Comparison of ENCODE assay signal across 9 cellular contexts in the genomic region with DNA sequence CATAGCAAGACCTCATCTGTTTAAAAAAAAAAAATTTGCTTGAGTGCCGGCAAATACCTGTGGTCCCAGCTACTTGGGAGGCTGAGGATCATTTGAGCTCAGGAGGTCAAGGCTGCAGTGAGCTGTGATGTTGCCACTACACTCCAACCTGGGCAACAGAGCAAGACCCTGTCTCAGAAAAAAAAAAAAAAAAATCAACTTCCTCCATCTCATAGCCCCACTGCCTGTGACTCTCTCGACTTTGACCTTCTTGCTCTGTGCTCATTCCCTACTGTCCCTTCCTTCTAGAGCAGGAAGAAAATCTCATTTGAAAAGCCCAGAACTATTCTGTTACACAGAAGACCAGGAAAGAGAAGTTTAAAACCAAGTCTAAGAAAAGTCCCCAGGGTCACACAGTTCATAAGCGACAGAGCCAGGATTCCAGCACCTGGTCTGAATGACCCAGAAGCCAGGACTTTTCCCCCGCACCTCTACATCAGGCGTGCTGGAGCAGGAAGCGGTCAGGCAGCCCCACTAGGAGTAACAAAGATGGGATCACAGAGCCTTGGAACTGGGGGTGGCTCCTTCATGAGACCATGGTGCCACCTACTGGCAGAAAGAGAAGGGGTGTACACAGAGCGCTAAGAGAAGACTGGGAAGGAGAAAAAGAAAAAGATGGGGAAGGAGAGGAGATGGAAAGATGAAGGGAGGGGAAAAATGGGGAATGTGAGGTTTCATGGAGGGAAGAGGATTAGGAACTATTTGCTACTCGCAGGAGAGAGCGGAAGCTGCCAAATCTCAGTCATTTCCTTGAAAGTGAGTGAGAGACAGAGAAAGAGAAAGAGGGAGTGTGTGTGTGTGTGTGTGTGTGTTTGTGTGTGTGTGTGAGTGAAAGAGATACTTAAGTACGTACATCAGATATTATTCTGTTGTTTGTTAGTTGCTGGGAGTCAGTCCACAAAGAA. TPM values are rescaled to one million over a fixed set of nuclear protein-coding genes. Genes with fewer than 3 reads are reported as not detected.
DNase-seq lines count a peak whose midpoint lies in the region; ATAC-seq, FAIRE-seq and TF ChIP-seq lines count a peak whose summit lies in the region.
"Had no signal": no experiment of that assay in that cellular context is flagged by ENCODE, and none has a peak within 500 bp of the region (broad histone marks: within the 10 kb centered on the region; RNA-seq: fewer than 3 reads in every experiment).

No MANE protein-coding gene starts in this region.

- TF ChIP-seq EP300 in H1 (IDR thresholded peaks at IDR 0.05; ENCODE audit: borderline replicate concordance in 1 of 2, low read depth in 2 of 2, low read length in 2 of 2), result peak in 1 of 2 experiments; percentile 16; a peak in 1 of 3 replicates

- ATAC-seq in activated CD8-positive, alpha-beta T cell treated with anti-CD3 and anti-CD28 coated beads for 36 hours, result peak; percentile 77
- no peak for ATAC-seq in HG02884 (IDR thresholded peaks at IDR 0.05; ENCODE audit: unreplicated experiment)

- no peak overlapping the region for H3K4me2 ChIP-seq in H1 (ENCODE audit: insufficient read depth in 1 of 2, low read depth in 2 of 2, low read length in 2 of 2)

- no peaks in the 10 kb centered on the region for H3K27me3 Mint-ChIP-seq in activated CD8-positive, alpha-beta T cell treated with anti-CD3 and anti-CD28 coated beads for 36 hours

- no peak overlapping the region for H2AK5ac ChIP-seq in H1 (ENCODE audit: low read depth, low read length)

- H2BK15ac ChIP-seq in H1 (ENCODE audit: low read length), result peak overlapping the region; percentile 2; the same call in 1 of the 2 replicates

- no peak overlapping the region for H4K5ac ChIP-seq in H1 (ENCODE audit: insufficient read length, low read depth, low read length)

- H2BK5ac ChIP-seq in H1 (ENCODE audit: low read depth, low read length), result no peak overlapping the region

- POLR2A ChIA-PET in activated CD8-positive, alpha-beta T cell treated with anti-CD3 and anti-CD28 coated beads for 36 hours (lab: Charles Lee), result interaction anchor here (0.7 kb wide), 1 partner anchor 143 kb away, joined by 4 read pairs; no protein-coding TSS in a partner anchor
- POLR2A ChIA-PET in H1 (lab: Charles Lee; ENCODE audit: partially characterized antibody), result interaction anchor here (0.9 to 1.4 kb wide), 2 partner anchors 47 to 594 kb away, joined by 3 to 4 read pairs; a partner anchor contains a TSS

- no peaks in the 10 kb centered on the region for H3K36me3 Mint-ChIP-seq in activated CD8-positive, alpha-beta T cell treated with anti-CD3 and anti-CD28 coated beads for 36 hours (ENCODE audit: low read depth)

- peak overlapping the region; percentile 90 for H2AFZ ChIP-seq in H1 (ENCODE audit: low read length)

- H2BK20ac ChIP-seq in H1 (ENCODE audit: low read length), result peak overlapping the region; percentile 86; the same call in 1 of the 2 replicates

- no peaks in the 10 kb centered on the region; a peak in 1 of 7 replicates for H3K27me3 ChIP-seq in H1 (replicated peaks in 1 of 4; ENCODE audit: control insufficient read depth in 3 of 4, extremely low read depth in 1 of 4, insufficient read depth in 3 of 4, low read length in 3 of 4)

- CTCF ChIA-PET in activated CD8-positive, alpha-beta T cell treated with anti-CD3 and anti-CD28 coated beads for 36 hours (lab: Charles Lee), result interaction anchor here (0.7 to 8.9 kb wide), 10 partner anchors 12 to 147 kb away, joined by 3 to 54 read pairs (median 3); a partner anchor contains a TSS
- CTCF ChIA-PET in H1 (lab: Charles Lee; ENCODE audit: partially characterized antibody), result interaction anchor here (0.6 to 7.3 kb wide), 18 partner anchors 10 to 818 kb away, joined by 3 to 128 read pairs (median 4); no protein-coding TSS in a partner anchor

- no peak overlapping the region for H3K27ac Mint-ChIP-seq in activated CD8-positive, alpha-beta T cell treated with anti-CD3 and anti-CD28 coated beads for 36 hours

- H3K23ac ChIP-seq in H1 (ENCODE audit: insufficient read length), result no peak overlapping the region

- peaks cover 0 to 3% of the 10 kb centered on the region in 2 experiments for H4K20me1 ChIP-seq in H1 (replicated peaks in 1 of 2; ENCODE audit: control insufficient read depth in 1 of 2, insufficient read depth in 2 of 2, low read length in 2 of 2)

- H3K4me1 Mint-ChIP-seq in activated CD8-positive, alpha-beta T cell treated with anti-CD3 and anti-CD28 coated beads for 36 hours (ENCODE audit: low read depth), result peaks cover 7% of the 10 kb centered on the region

- peaks cover 2 to 15% (median 6%) of the 10 kb centered on the region in 4 experiments for H3K4me1 ChIP-seq in H1 (replicated peaks in 1 of 4; ENCODE audit: control insufficient read depth in 3 of 4, insufficient read depth in 4 of 4, low read length in 3 of 4)

- H3K27ac ChIP-seq in H1 (ENCODE audit: low read depth, low read length), result no peak overlapping the region

- H3K79me2 ChIP-seq in H1 (ENCODE audit: control insufficient read depth in 1 of 2, insufficient read depth in 2 of 2, low read length in 2 of 2), result no peaks in the 10 kb centered on the region

- no peak overlapping the region for H3K4me3 Mint-ChIP-seq in activated CD8-positive, alpha-beta T cell treated with anti-CD3 and anti-CD28 coated beads for 36 hours

- no peaks in the 10 kb centered on the region for H3K79me1 ChIP-seq in H1 (ENCODE audit: low read depth, low read length)

- no peak overlapping the region for H2BK120ac ChIP-seq in H1 (replicated peaks; ENCODE audit: low read depth, low read length)

- H3K23me2 ChIP-seq in H1 (ENCODE audit: low read depth, low read length), result peaks cover 2% of the 10 kb centered on the region; the same call in 1 of the 2 replicates

- TF ChIP-seq POLR2A in H1 (IDR thresholded peaks at IDR 0.05; ENCODE audit: control extremely low read depth in 1 of 2, low read depth in 2 of 2, low read length in 2 of 2), result no peak

- H3K36me3 ChIP-seq in H1 (ENCODE audit: control insufficient read depth in 2 of 4, insufficient read depth in 4 of 4, low read length in 3 of 4), result no peaks in the 10 kb centered on the region

- no peak overlapping the region for H3K4me3 ChIP-seq in H1 (ENCODE audit: extremely low read depth in 1 of 4, insufficient read depth in 2 of 4, low read depth in 3 of 4, low read length in 4 of 4)

- H3K9me3 Mint-ChIP-seq in activated CD8-positive, alpha-beta T cell treated with anti-CD3 and anti-CD28 coated beads for 36 hours, result no peaks in the 10 kb centered on the region

- H3K18ac ChIP-seq in H1 (ENCODE audit: extremely low read depth, low read length), result no peak overlapping the region

- TF ChIP-seq RAD21 in H1 (IDR thresholded peaks at IDR 0.05 in 1 of 2, conservative IDR thresholded peaks at IDR 0.05 in 1 of 2; ENCODE audit: low read depth in 2 of 2, low read length in 2 of 2), result peak; percentile 97 to 98

- peak; percentile 95 for TF ChIP-seq CTCF in activated CD8-positive, alpha-beta T cell treated with anti-CD3 and anti-CD28 coated beads for 36 hours (IDR thresholded peaks at IDR 0.05)
- peak; percentile 62 to 93 (median 87) for TF ChIP-seq CTCF in H1 (IDR thresholded peaks at IDR 0.05; ENCODE audit: control extremely low read depth in 1 of 3, insufficient read depth in 1 of 3, low read depth in 1 of 3, low read length in 3 of 3)

- H2BK12ac ChIP-seq in H1 (ENCODE audit: low read depth, low read length), result peak overlapping the region; percentile 62; the same call in 1 of the 2 replicates

- H3K9ac ChIP-seq in H1 (replicated peaks in 1 of 4; ENCODE audit: extremely low read depth in 1 of 4, low read depth in 3 of 4, low read length in 3 of 4), result no peak overlapping the region

- no peak for FAIRE-seq in H1 (lab: Jason Lieb, UNC)
- FAIRE-seq: islet of Langerhans had no signal

- peak; percentile 16 for DNase-seq in GF-D8 (lab: John Stamatoyannopoulos, UW)
- DNase-seq in HS-5 (ENCODE audit: low read depth), result peak; percentile 63
- DNase-seq in NCI-H82 treated with DMSO at 0.1 percent for 48 hours (lab: John Stamatoyannopoulos, UW; ENCODE audit: unreplicated experiment), result peak; percentile 86
- DNase-seq in activated CD8-positive, alpha-beta T cell treated with anti-CD3 and anti-CD28 coated beads for 36 hours, result peak; percentile 79
- peak; percentile 44 to 85 for DNase-seq in H1 (ENCODE audit: low read depth in 1 of 2, low spot score in 2 of 2)
- peak; percentile 88 for DNase-seq in midbrain (lab: John Stamatoyannopoulos, UW)
- DNase-seq in stimulated activated CD8-positive, alpha-beta memory T cell treated with anti-CD3 and anti-CD28 coated beads, Interleukin-4, amount 100 ng/mL, for 48 hours, result peak; percentile 75

- intact Hi-C loops in activated CD8-positive, alpha-beta T cell treated with anti-CD3 and anti-CD28 coated beads for 36 hours (cut with micrococcal nuclease), result loop anchor here (1.0 kb wide), 1 partner anchor 142 kb away; no protein-coding TSS in a partner anchor

- no peak overlapping the region for H4K91ac ChIP-seq in H1 (replicated peaks; ENCODE audit: insufficient read length, low read length)

- no peaks in the 10 kb centered on the region for H3K9me3 ChIP-seq in H1 (ENCODE audit: insufficient read depth in 2 of 2, low read depth in 1 of 2, low read length in 1 of 2)

- H3K4ac ChIP-seq in H1 (replicated peaks; ENCODE audit: insufficient read length, low read depth, low read length), result no peak overlapping the region

- H3K14ac ChIP-seq in H1 (ENCODE audit: insufficient read length), result no peak overlapping the region

- WGBS in H1 (ENCODE audit: extremely low coverage in 1 of 2, insufficient coverage in 1 of 2, insufficient read length in 1 of 2, insufficient replicate concordance in 2 of 2, low coverage in 1 of 2, low lambda C conversion rate in 2 of 2, missing lambda C conversion rate in 1 of 2), 2 experiments, result 31% methylated on average over 10 of the region's 10 CpGs; no CpG with 5 or more reads in 1 of the 2 experiments

- no peak overlapping the region for H3K56ac ChIP-seq in H1 (replicated peaks; ENCODE audit: insufficient read length, low read depth, low read length)

- H4K8ac ChIP-seq in H1 (ENCODE audit: extremely low read depth, insufficient read depth, low read length), result no peak overlapping the region

RNA-seq across cellular contexts. Expression of a gene that starts 3.1 kb away (rescaled TPM):
- not detected for total RNA-seq in activated CD8-positive, alpha-beta T cell treated with anti-CD3 and anti-CD28 coated beads for 36 hours
- not detected in 2 replicates for total RNA-seq in H1 (2021; fragmentation: NEBNext Ultra II Directional; extraction: Animal tissue kit (Norgen Biotek cat#: 25700))
- polyA plus RNA-seq in H1 (2011; rRNA removed), result not detected in 2 replicates
- polyA plus RNA-seq in H1 (2011; cell fraction: cytosol; rRNA removed), result not detected
- polyA plus RNA-seq in H1 (2011; cell fraction: nucleus; rRNA removed), result not detected
- not detected in 4 replicates for polyA plus RNA-seq in H1 (2012, experiment 1 of 2)
- polyA plus RNA-seq in H1 (2012, experiment 2 of 2), result not detected
- not detected for polyA plus RNA-seq in H1 (2013, experiment 1 of 2)
- not detected for polyA plus RNA-seq in H1 (2013, experiment 2 of 2)
- polyA minus RNA-seq in H1 (2011; rRNA and poly(A)+ RNA removed), result not detected in 2 replicates
- not detected for polyA minus RNA-seq in H1 (2011; cell fraction: cytosol; rRNA and poly(A)+ RNA removed)
- polyA minus RNA-seq in H1 (2011; cell fraction: nucleus; rRNA and poly(A)+ RNA removed), result not detected

RNA-seq across cellular contexts. Expression of a gene that starts 4.5 kb away (rescaled TPM):
- total RNA-seq in activated CD8-positive, alpha-beta T cell treated with anti-CD3 and anti-CD28 coated beads for 36 hours, result not detected
- total RNA-seq in H1 (2021; fragmentation: NEBNext Ultra II Directional; extraction: Animal tissue kit (Norgen Biotek cat#: 25700)), result not detected in 2 replicates
- polyA plus RNA-seq in H1 (2011; rRNA removed), result 0.05 and 0.14 TPM in 2 replicates
- 0.21 TPM for polyA plus RNA-seq in H1 (2011; cell fraction: cytosol; rRNA removed)
- 0.46 TPM for polyA plus RNA-seq in H1 (2011; cell fraction: nucleus; rRNA removed)
- 0.27 TPM in 1 of 4 replicates, not detected in the others for polyA plus RNA-seq in H1 (2012, experiment 1 of 2)
- polyA plus RNA-seq in H1 (2012, experiment 2 of 2), result not detected
- not detected for polyA plus RNA-seq in H1 (2013, experiment 1 of 2)
- polyA plus RNA-seq in H1 (2013, experiment 2 of 2), result not detected
- 0.38 and 0.63 TPM in 2 replicates for polyA minus RNA-seq in H1 (2011; rRNA and poly(A)+ RNA removed)
- not detected for polyA minus RNA-seq in H1 (2011; cell fraction: cytosol; rRNA and poly(A)+ RNA removed)
- polyA minus RNA-seq in H1 (2011; cell fraction: nucleus; rRNA and poly(A)+ RNA removed), result not detected

RNA-seq across cellular contexts. Expression of a gene that starts 18.8 kb away (rescaled TPM):
- total RNA-seq in activated CD8-positive, alpha-beta T cell treated with anti-CD3 and anti-CD28 coated beads for 36 hours, result 10 to 100 TPM; 25.4 to 28.1 TPM
- 37.6 and 40.3 TPM in 2 replicates for total RNA-seq in H1 (2021; fragmentation: NEBNext Ultra II Directional; extraction: Animal tissue kit (Norgen Biotek cat#: 25700))
- 28.0 and 32.2 TPM in 2 replicates for polyA plus RNA-seq in H1 (2011; rRNA removed)
- 34.6 TPM for polyA plus RNA-seq in H1 (2011; cell fraction: cytosol; rRNA removed)
- polyA plus RNA-seq in H1 (2011; cell fraction: nucleus; rRNA removed), result 68.2 TPM
- polyA plus RNA-seq in H1 (2012, experiment 1 of 2), result 31.3 to 38.7 TPM (median 36.3 TPM) in 4 replicates
- 56.5 TPM for polyA plus RNA-seq in H1 (2012, experiment 2 of 2)
- 44.3 TPM for polyA plus RNA-seq in H1 (2013, experiment 1 of 2)
- 47.1 TPM for polyA plus RNA-seq in H1 (2013, experiment 2 of 2)
- polyA minus RNA-seq in H1 (2011; rRNA and poly(A)+ RNA removed), result 34.4 and 37.8 TPM in 2 replicates
- 18.9 TPM for polyA minus RNA-seq in H1 (2011; cell fraction: cytosol; rRNA and poly(A)+ RNA removed)
- polyA minus RNA-seq in H1 (2011; cell fraction: nucleus; rRNA and poly(A)+ RNA removed), result 25.3 TPM

RNA-seq across cellular contexts. Expression of a gene that starts 23.7 kb away (rescaled TPM):
- under 1 TPM in 1 of 2 experiments, not detected in 1; 0.18 TPM for total RNA-seq in activated CD8-positive, alpha-beta T cell treated with anti-CD3 and anti-CD28 coated beads for 36 hours
- total RNA-seq in H1 (2021; fragmentation: NEBNext Ultra II Directional; extraction: Animal tissue kit (Norgen Biotek cat#: 25700)), result 3.5 and 5.1 TPM in 2 replicates
- polyA plus RNA-seq in H1 (2011; rRNA removed), result 4.9 and 6.4 TPM in 2 replicates
- 6.1 TPM for polyA plus RNA-seq in H1 (2011; cell fraction: cytosol; rRNA removed)
- 6.6 TPM for polyA plus RNA-seq in H1 (2011; cell fraction: nucleus; rRNA removed)
- polyA plus RNA-seq in H1 (2012, experiment 1 of 2), result 2.9 to 3.5 TPM (median 3.1 TPM) in 4 replicates
- polyA plus RNA-seq in H1 (2012, experiment 2 of 2), result 1.8 TPM
- 1.8 TPM for polyA plus RNA-seq in H1 (2013, experiment 1 of 2)
- polyA plus RNA-seq in H1 (2013, experiment 2 of 2), result 1.7 TPM
- 2.8 and 4.2 TPM in 2 replicates for polyA minus RNA-seq in H1 (2011; rRNA and poly(A)+ RNA removed)
- polyA minus RNA-seq in H1 (2011; cell fraction: cytosol; rRNA and poly(A)+ RNA removed), result 3.0 TPM
- polyA minus RNA-seq in H1 (2011; cell fraction: nucleus; rRNA and poly(A)+ RNA removed), result 6.4 TPM

RNA-seq across cellular contexts. Expression of a gene that starts 47.0 kb away (rescaled TPM):
- total RNA-seq in activated CD8-positive, alpha-beta T cell treated with anti-CD3 and anti-CD28 coated beads for 36 hours, result 1 to 10 TPM; 1.3 to 1.4 TPM
- total RNA-seq in H1 (2021; fragmentation: NEBNext Ultra II Directional; extraction: Animal tissue kit (Norgen Biotek cat#: 25700)), result 13.5 and 13.6 TPM in 2 replicates
- 3.2 and 5.3 TPM in 2 replicates for polyA plus RNA-seq in H1 (2011; rRNA removed)
- polyA plus RNA-seq in H1 (2011; cell fraction: cytosol; rRNA removed), result 4.8 TPM
- polyA plus RNA-seq in H1 (2011; cell fraction: nucleus; rRNA removed), result 3.8 TPM
- polyA plus RNA-seq in H1 (2012, experiment 1 of 2), result 6.9 to 11.8 TPM (median 7.8 TPM) in 4 replicates
- polyA plus RNA-seq in H1 (2012, experiment 2 of 2), result 1.2 TPM
- 5.1 TPM for polyA plus RNA-seq in H1 (2013, experiment 1 of 2)
- 5.4 TPM for polyA plus RNA-seq in H1 (2013, experiment 2 of 2)
- 15.6 and 16.9 TPM in 2 replicates for polyA minus RNA-seq in H1 (2011; rRNA and poly(A)+ RNA removed)
- 6.5 TPM for polyA minus RNA-seq in H1 (2011; cell fraction: cytosol; rRNA and poly(A)+ RNA removed)
- polyA minus RNA-seq in H1 (2011; cell fraction: nucleus; rRNA and poly(A)+ RNA removed), result 9.1 TPM

Comparison
In these comparisons a context has a peak if more than half of its experiments do, and no peak if none do; other contexts are left out.
1. DNase-seq: peak in every context shown above with its lines; median percentile 88 in midbrain; 86 in NCI-H82 treated with DMSO at 0.1 percent for 48 hours; 79 in activated CD8-positive, alpha-beta T cell treated with anti-CD3 and anti-CD28 coated beads for 36 hours; 75 in stimulated activated CD8-positive, alpha-beta memory T cell treated with anti-CD3 and anti-CD28 coated beads, Interleukin-4, amount 100 ng/mL, for 48 hours; 64 in H1; 63 in HS-5; 16 in GF-D8.